1 cellular context compared by ENCODE assay signal in genomic region chr11:69384548-69385465, GRCh38.
TF ChIP-seq lines count a peak whose summit lies in the region.

No MANE protein-coding gene starts in this region.

TF ChIP-seq in GM12878, 131 proteins besides CTCF, POLR2A, EP300 and RAD21:
- TF ChIP-seq RELB (IDR thresholded peaks at IDR 0.05; ENCODE audit: low read depth) (peak; percentile 69; the same call in 1 of the 2 replicates), MEF2A (IDR thresholded peaks at IDR 0.05; ENCODE audit: insufficient read depth, low read depth, low read length) (no peak)
